ENCODE assay signal across 20 cellular contexts in the genomic region with DNA sequence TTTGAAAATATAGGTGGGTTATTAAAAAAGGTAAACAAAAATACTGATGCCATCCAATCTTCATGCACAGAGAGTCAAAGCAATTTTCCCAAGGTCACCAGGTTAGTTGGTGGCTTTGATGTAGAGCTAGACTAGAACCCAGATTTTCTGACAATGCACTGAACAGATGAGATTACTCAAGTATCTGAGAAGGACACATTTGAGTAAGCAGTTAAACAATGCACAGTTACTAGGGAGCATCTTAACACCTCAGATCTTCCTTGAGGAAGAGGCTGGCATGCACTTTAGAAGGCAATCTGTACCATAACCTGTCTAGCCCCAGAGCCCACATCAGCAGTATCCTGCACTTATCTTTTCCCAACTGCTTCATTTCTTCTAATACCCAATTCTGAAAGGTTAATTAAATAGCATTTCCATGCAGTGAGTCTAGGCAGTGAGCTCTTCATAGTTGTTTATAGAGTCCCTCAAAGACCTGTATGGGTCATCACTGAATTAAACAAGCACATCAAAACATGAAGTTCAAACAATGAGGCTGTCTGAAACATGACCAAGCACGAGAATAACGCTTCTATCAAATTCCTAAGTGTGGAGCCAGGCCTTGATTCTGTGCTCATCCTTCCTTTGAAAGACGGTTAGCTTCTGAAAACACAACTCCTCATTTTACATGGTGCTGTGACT. TPM values are rescaled to one million over a fixed set of nuclear protein-coding genes. Genes with fewer than 3 reads are reported as not detected.
DNase-seq lines count a peak whose midpoint lies in the region; ATAC-seq and TF ChIP-seq lines count a peak whose summit lies in the region.
"Had no signal": no experiment of that assay in that cellular context is flagged by ENCODE, and none has a peak within 500 bp of the region (broad histone marks: within the 10 kb centered on the region; RNA-seq: fewer than 3 reads in every experiment).

No MANE protein-coding gene starts in this region.

- H3K4me1 ChIP-seq in IMR-90 (ENCODE audit: control insufficient read depth, insufficient read depth, low read length) (peaks cover 16% of the 10 kb centered on the region), osteoblast (ENCODE audit: insufficient read depth, low read length) (peaks cover 81% of the 10 kb centered on the region), mucosa of descending colon (ENCODE audit: low read depth) (no peaks in the 10 kb centered on the region)

- ATAC-seq in IMR-90 (ENCODE audit: low read depth) (peak; percentile 52), mucosa of descending colon (no peak)
- ATAC-seq: effector memory CD8-positive, alpha-beta T cell; T-helper 17 cell had no signal

- TF ChIP-seq CTCF in Calu3 (IDR thresholded peaks at IDR 0.05; ENCODE audit: unreplicated experiment), result no peak
- no peak for TF ChIP-seq CTCF in IMR-90 (conservative IDR thresholded peaks at IDR 0.05; ENCODE audit: low read depth, low read length)
- TF ChIP-seq CTCF in coronary artery (IDR thresholded peaks at IDR 0.05), result no peak
- no peak for TF ChIP-seq CTCF in osteoblast (IDR thresholded peaks at IDR 0.05; ENCODE audit: extremely low read depth, low read depth, low read length)
- TF ChIP-seq CTCF in mucosa of descending colon (IDR thresholded peaks at IDR 0.05), result no peak

- BruUV-seq in Calu3 (replicated peaks; lab: Mats Ljungman, UMichigan) (no TSS peak), IMR-90 (replicated peaks; lab: Mats Ljungman, UMichigan) (no TSS peak)

- no peak overlapping the region for H2AK9ac ChIP-seq in IMR-90 (replicated peaks; ENCODE audit: low read depth, low read length, poor library complexity)

- peak overlapping the region; percentile 57; the same call in 1 of the 2 replicates for H2AK5ac ChIP-seq in IMR-90 (ENCODE audit: low read depth, low read length)

- peaks cover 77% of the 10 kb centered on the region for H3K4me1 Mint-ChIP-seq in Calu3 (ENCODE audit: low read depth, unreplicated experiment)
- H3K4me1 Mint-ChIP-seq: CD4-positive, CD25-positive, alpha-beta regulatory T cell had no signal

- no peak for TF ChIP-seq POLR2A in IMR-90 (IDR thresholded peaks at IDR 0.05; ENCODE audit: low read depth, low read length)

- H3K36me3 Mint-ChIP-seq in Calu3 (ENCODE audit: insufficient read depth, unreplicated experiment), result peaks cover 5% of the 10 kb centered on the region
- H3K36me3 Mint-ChIP-seq: CD4-positive, CD25-positive, alpha-beta regulatory T cell had no signal

- H2AFZ ChIP-seq in IMR-90 (replicated peaks; ENCODE audit: low read length, poor library complexity) (no peak overlapping the region), osteoblast (ENCODE audit: low read length) (no peak overlapping the region)

- H3K14ac ChIP-seq in IMR-90 (replicated peaks; ENCODE audit: low read depth, low read length), result peak overlapping the region; percentile 64; the same call in 1 of the 2 replicates

- intact Hi-C loops in Calu3 (cut with micrococcal nuclease; ENCODE audit: unreplicated experiment) (loop anchor here (5.0 kb wide), 1 partner anchor 146 kb away; no protein-coding TSS in a partner anchor), IMR-90 (cut with micrococcal nuclease) (loop anchor here (5.0 kb wide), 2 partner anchors 46 to 146 kb away; no protein-coding TSS in a partner anchor), mucosa of descending colon (cut with DNase I, micrococcal nuclease) (no loop called here)

- peak overlapping the region; percentile 26; the same call in 1 of the 2 replicates for H4K5ac ChIP-seq in IMR-90 (ENCODE audit: low read depth, low read length)

- dilution Hi-C loops in IMR-90 (cut with HindIII; ENCODE audit: low sequenced_read_pairs, unreplicated experiment), result no loop called here

- H3K9me3 ChIP-seq in IMR-90 (ENCODE audit: control insufficient read depth, insufficient read depth, low read length) (no peaks in the 10 kb centered on the region), osteoblast (ENCODE audit: low read depth, low read length) (no peaks in the 10 kb centered on the region), mucosa of descending colon (no peaks in the 10 kb centered on the region)
- H3K9me3 ChIP-seq: right atrium auricular region had no signal

- 0% methylated on average over 1 of the region's 3 CpGs; no CpG with 5 or more reads in 1 of the 2 experiments for WGBS in IMR-90 (ENCODE audit: extremely low coverage in 2 of 2, insufficient read length in 1 of 2), 2 experiments

- H3K4me3 ChIP-seq in IMR-90 (ENCODE audit: insufficient read depth, low read depth, low read length) (no peak overlapping the region), coronary artery (no peak overlapping the region), osteoblast (ENCODE audit: insufficient read depth, low read length) (no peak overlapping the region), mucosa of descending colon (no peak overlapping the region)
- H3K4me3 ChIP-seq: right atrium auricular region had no signal

- peak overlapping the region in 1 of 2 experiments; percentile 84; a peak in 2 of 4 replicates for H4K8ac ChIP-seq in IMR-90 (ENCODE audit: low read depth in 2 of 2, low read length in 2 of 2)

- H3K4me3 Mint-ChIP-seq in Calu3 (ENCODE audit: low read depth, unreplicated experiment), result no peak overlapping the region
- H3K4me3 Mint-ChIP-seq: CD4-positive, CD25-positive, alpha-beta regulatory T cell; effector memory CD8-positive, alpha-beta T cell; T-helper 17 cell had no signal

- H2BK5ac ChIP-seq in IMR-90 (ENCODE audit: low read depth, low read length, poor library complexity, severe bottlenecking), result peak overlapping the region; percentile 79

- POLR2A ChIA-PET in IMR-90 (lab: Charles Lee; ENCODE audit: unreplicated experiment), result no interaction called here

- H3K9ac ChIP-seq in IMR-90 (ENCODE audit: low read depth, low read length), result no peak overlapping the region

- peak overlapping the region; percentile 85 for H2BK120ac ChIP-seq in IMR-90 (ENCODE audit: low read depth, low read length)

- H3K56ac ChIP-seq in IMR-90 (ENCODE audit: extremely low read depth, insufficient read depth, low read length), result no peak overlapping the region; the same call in 1 of the 2 replicates

- peak overlapping the region; percentile 79; the same call in 2 of the 3 replicates for H2BK15ac ChIP-seq in IMR-90 (ENCODE audit: low read depth, low read length)

- peak overlapping the region; percentile 85 for H4K91ac ChIP-seq in IMR-90 (ENCODE audit: insufficient read depth, low read depth, low read length)

- H3K27ac ChIP-seq in IMR-90 (ENCODE audit: insufficient read depth, low read length) (peak overlapping the region; percentile 45; the same call in 1 of the 2 replicates), coronary artery (peak overlapping the region; percentile 39 to 43), osteoblast (ENCODE audit: low read depth, low read length) (peak overlapping the region; percentile 95)

- H3K27me3 Mint-ChIP-seq in Calu3 (ENCODE audit: unreplicated experiment), result no peaks in the 10 kb centered on the region
- H3K27me3 Mint-ChIP-seq: CD4-positive, CD25-positive, alpha-beta regulatory T cell; effector memory CD8-positive, alpha-beta T cell; T-helper 17 cell had no signal

- H3K36me3 ChIP-seq in IMR-90 (ENCODE audit: control insufficient read depth, insufficient read depth, low read length) (no peaks in the 10 kb centered on the region), osteoblast (ENCODE audit: insufficient read depth, low read length) (no peaks in the 10 kb centered on the region), mucosa of descending colon (ENCODE audit: low read depth) (no peaks in the 10 kb centered on the region)
- H3K36me3 ChIP-seq: right atrium auricular region had no signal

- H3K27me3 ChIP-seq in IMR-90 (ENCODE audit: control insufficient read depth, insufficient read depth, low read length) (no peaks in the 10 kb centered on the region), osteoblast (ENCODE audit: insufficient read depth, low read length) (no peaks in the 10 kb centered on the region)
- H3K27me3 ChIP-seq: right atrium auricular region had no signal

- H3K4ac ChIP-seq in IMR-90 (ENCODE audit: low read depth, low read length), result peak overlapping the region; percentile 82

- no peak for TF ChIP-seq RAD21 in IMR-90 (IDR thresholded peaks at IDR 0.05; ENCODE audit: low read length)

- peak overlapping the region; percentile 54 for H3K18ac ChIP-seq in IMR-90 (ENCODE audit: low read depth, low read length)

- CTCF ChIA-PET in Calu3 (lab: Charles Lee) (interaction anchor here (0.5 kb wide), 1 partner anchor 1228 kb away, joined by 3 read pairs; no protein-coding TSS in a partner anchor), IMR-90 (lab: Yijun Ruan, JAX) (interaction anchor here (0.6 kb wide), 1 partner anchor 220 kb away, joined by 3 read pairs; no protein-coding TSS in a partner anchor)

- no peak for DNase-seq in Calu3
- DNase-seq in IMR-90, result peak; percentile 62
- DNase-seq in coronary artery (ENCODE audit: low spot score), result no peak
- DNase-seq in osteoblast (ENCODE audit: insufficient read length, low spot score, missing footprints), result no peak
- no peak for DNase-seq in kidney tubule cell (ENCODE audit: low spot score)
- DNase-seq in germinal center (ENCODE audit: low spot score), result no peak
- no peak for DNase-seq in mucosa of descending colon
- DNase-seq: activated CD4-positive, alpha-beta T cell treated with anti-CD3 and anti-CD28 coated beads, Interleukin-2, amount 50 U/mL, for 4 hours; activated gamma-delta T cell treated with Interleukin-2 at 50 U/mL for 16 hours; amygdala; CD4-positive, CD25-positive, alpha-beta regulatory T cell; DMS153; effector memory CD8-positive, alpha-beta T cell; head of caudate nucleus; KG1; left ventricle myocardium superior; MV-4-11; NCI-H1694 treated with DMSO at 0.1 percent for 48 hours; T-helper 17 cell had no signal

- H3K4me2 ChIP-seq in IMR-90 (ENCODE audit: low read depth, low read length), result no peak overlapping the region; the same call in 1 of the 2 replicates
- no peak overlapping the region for H3K4me2 ChIP-seq in osteoblast (ENCODE audit: insufficient read depth, low read length)

- no peaks in the 10 kb centered on the region for H3K79me2 ChIP-seq in osteoblast (ENCODE audit: insufficient read depth, low read length)

- peak overlapping the region; percentile 93 for H3K27ac Mint-ChIP-seq in Calu3 (ENCODE audit: unreplicated experiment)
- H3K27ac Mint-ChIP-seq: CD4-positive, CD25-positive, alpha-beta regulatory T cell; effector memory CD8-positive, alpha-beta T cell; T-helper 17 cell had no signal

- H3K23ac ChIP-seq in IMR-90 (ENCODE audit: low read depth, low read length), result peak overlapping the region; percentile 36

- peak overlapping the region; percentile 90 for H2BK20ac ChIP-seq in IMR-90 (ENCODE audit: low read depth, low read length)

- H3K9me3 Mint-ChIP-seq in Calu3 (ENCODE audit: low read depth, unreplicated experiment), result peaks cover 3% of the 10 kb centered on the region
- H3K9me3 Mint-ChIP-seq: CD4-positive, CD25-positive, alpha-beta regulatory T cell; effector memory CD8-positive, alpha-beta T cell had no signal

- H4K20me1 ChIP-seq in IMR-90 (ENCODE audit: insufficient read depth, low read length) (no peaks in the 10 kb centered on the region), osteoblast (ENCODE audit: insufficient read depth, low read length) (no peaks in the 10 kb centered on the region)

- in situ Hi-C loops in IMR-90 (cut with MboI; ENCODE audit: low sequenced_read_pairs), result loop anchor here (25.0 kb wide), 1 partner anchor 791 kb away; no protein-coding TSS in a partner anchor

- H3K79me1 ChIP-seq in IMR-90 (ENCODE audit: low read depth in 1 of 2, low read length in 2 of 2), result no peaks in the 10 kb centered on the region

- H3K9me1 ChIP-seq in IMR-90 (ENCODE audit: insufficient read depth, low read length), result peaks cover 9% of the 10 kb centered on the region

RNA-seq across cellular contexts. Expression of a gene that starts 38.2 kb away (rescaled TPM):
- 29.8 and 32.9 TPM in 2 replicates for total RNA-seq in Calu3 (2022)
- total RNA-seq in IMR-90 (2012; rRNA removed), result 1.7 and 1.8 TPM in 2 replicates
- 0.55 and 0.63 TPM in 2 replicates for polyA plus RNA-seq in IMR-90 (2012; rRNA removed)
- polyA plus RNA-seq in IMR-90 (2012; cell fraction: cytosol; rRNA removed), result 0.11 and 0.47 TPM in 2 replicates
- 0.18 and 1.1 TPM in 2 replicates for polyA plus RNA-seq in IMR-90 (2012; cell fraction: nucleus; rRNA removed; ENCODE audit: low replicate concordance)
- 44.5 and 58.0 TPM in 2 replicates for total RNA-seq in osteoblast
- total RNA-seq in mucosa of descending colon, result 100 to 1,000 TPM in 1 of 3 donors, 10 to 100 TPM in 2; 67.7 to 145 (median 74.0) TPM

Comparison
In these comparisons a context has a peak if more than half of its experiments do, and no peak if none do; other contexts are left out.
1. H3K27ac ChIP-seq: peak in every context shown above with its lines; median percentile 95 in osteoblast; 45 in IMR-90; 41 in coronary artery.
2. RNA of a gene that starts 38.2 kb away (total RNA-seq): 67.7 to 145 TPM in mucosa of descending colon, 44.5 to 58.0 TPM in osteoblast and 29.8 to 32.9 TPM in Calu3; 1.7 to 1.8 TPM in IMR-90; every median in the first group is over 10 times any median in the second.
3. intact Hi-C loops: an anchor here in Calu3 (5.0 kb wide) and IMR-90 (5.0 kb wide); none called in mucosa of descending colon.